6 cellular contexts compared by ENCODE assay signal in the genomic region with DNA sequence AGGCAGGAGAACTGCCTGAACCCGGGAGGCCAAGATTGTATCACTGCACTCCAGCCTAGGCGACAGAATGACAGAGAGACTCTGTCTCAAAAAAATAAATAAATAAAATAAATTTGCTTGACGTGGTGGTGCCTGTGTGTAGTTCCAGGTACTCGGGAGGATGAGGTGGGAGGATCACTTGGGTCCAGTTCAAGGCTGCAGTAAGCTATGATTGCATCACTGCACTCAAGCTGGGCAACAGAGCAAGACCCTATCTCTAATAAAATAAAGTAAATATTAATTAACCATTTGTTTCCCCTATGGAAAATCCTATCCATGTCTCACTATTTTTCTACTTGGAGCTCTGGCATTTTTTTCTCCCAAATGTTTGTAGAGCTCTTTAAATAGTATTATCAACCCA.
"Had no signal": no experiment of that assay in that cellular context is flagged by ENCODE, and none has a peak within 500 bp of the region (broad histone marks: within the 10 kb centered on the region; RNA-seq: fewer than 3 reads in every experiment).

No MANE protein-coding gene starts in this region.

- H3K27ac Mint-ChIP-seq: IgD-negative memory B cell had no signal

- H3K27ac ChIP-seq: HL-60 had no signal

- FAIRE-seq: HTR-8/SVneo had no signal

- H3K4me1 Mint-ChIP-seq: IgD-negative memory B cell had no signal

- H3K9me3 Mint-ChIP-seq: IgD-negative memory B cell had no signal

- H3K36me3 Mint-ChIP-seq: IgD-negative memory B cell had no signal

- DNase-seq: IMR-90, KBM-7, KG1 had no signal
